ENCODE assay signal across 17 cellular contexts in the genomic region with DNA sequence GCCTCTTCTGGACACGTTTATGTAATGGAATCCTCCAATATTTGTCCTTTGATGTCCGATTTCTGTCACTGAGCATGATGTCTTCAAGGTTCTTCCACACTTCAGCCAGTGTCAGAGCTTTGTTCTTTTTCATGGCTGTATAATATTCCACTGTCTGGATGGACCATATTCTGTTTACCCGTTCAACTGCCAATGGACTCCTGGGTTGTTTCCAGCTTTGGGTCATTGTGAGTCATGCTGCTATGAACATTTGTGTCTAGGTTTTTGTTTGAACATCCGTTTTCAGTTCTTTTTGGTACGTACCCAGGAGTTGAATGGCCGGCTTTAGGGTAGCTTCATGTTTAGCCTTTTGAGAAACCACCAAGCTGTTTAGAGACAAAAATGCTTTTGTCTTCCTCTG.
"Had no signal": no experiment of that assay in that cellular context is flagged by ENCODE, and none has a peak within 500 bp of the region (broad histone marks: within the 10 kb centered on the region; RNA-seq: fewer than 3 reads in every experiment).

No MANE protein-coding gene starts in this region.

- H3K4me1 ChIP-seq: body of pancreas, lower lobe of right lung had no signal

- FAIRE-seq: keratinocyte had no signal

- H3K4me3 ChIP-seq: body of pancreas, lower lobe of right lung had no signal

- H3K27me3 Mint-ChIP-seq: activated B cell treated with CpG ODN at 0.5 μM for 24 hours; activated CD4-positive, alpha-beta T cell treated with anti-CD3 and anti-CD28 coated beads, Interleukin-2, amount 10 ng/mL, durations not matched to agents 24 days and 14 days; natural killer cell treated with Interleukin-12 subunit alpha and Interleukin-12 subunit beta and Interleukin-15 and Interleukin-18, amount 100 ng/mL, for 72 hours had no signal

- H3K27ac Mint-ChIP-seq: activated B cell treated with CpG ODN at 0.5 μM for 24 hours; activated CD4-positive, alpha-beta T cell treated with anti-CD3 and anti-CD28 coated beads, Interleukin-2, amount 10 ng/mL, durations not matched to agents 24 days and 14 days; activated naive CD8-positive, alpha-beta T cell; natural killer cell treated with Interleukin-12 subunit alpha and Interleukin-12 subunit beta and Interleukin-15 and Interleukin-18, amount 100 ng/mL, for 72 hours had no signal

- DNase-seq: activated B cell treated with CpG ODN at 0.5 μM for 24 hours; activated CD4-positive, alpha-beta T cell treated with anti-CD3 and anti-CD28 coated beads, Interleukin-2, amount 10 ng/mL, durations not matched to agents 24 days and 14 days; activated CD8-positive, alpha-beta memory T cell treated with anti-CD3 and anti-CD28 coated beads for 24 hours; activated CD8-positive, alpha-beta memory T cell treated with anti-CD3 and anti-CD28 coated beads, Interleukin-2, amount 50 U/mL, for 48 hours; activated gamma-delta T cell; activated T-cell treated with anti-CD3 and anti-CD28 coated beads, Interleukin-2, amount 50 U/mL, for 48 hours; body of pancreas; hypothalamus; lower lobe of right lung; nucleus accumbens; posterior cingulate gyrus; stimulated activated naive CD4-positive, alpha-beta T cell; T-helper 9 cell had no signal

- H3K36me3 Mint-ChIP-seq: activated naive CD8-positive, alpha-beta T cell had no signal

- H3K4me3 Mint-ChIP-seq: activated B cell treated with CpG ODN at 0.5 μM for 24 hours; activated CD4-positive, alpha-beta T cell treated with anti-CD3 and anti-CD28 coated beads, Interleukin-2, amount 10 ng/mL, durations not matched to agents 24 days and 14 days; activated naive CD8-positive, alpha-beta T cell; natural killer cell treated with Interleukin-12 subunit alpha and Interleukin-12 subunit beta and Interleukin-15 and Interleukin-18, amount 100 ng/mL, for 72 hours had no signal

- H3K36me3 ChIP-seq: lower lobe of right lung had no signal

- H3K4me1 Mint-ChIP-seq: activated B cell treated with CpG ODN at 0.5 μM for 24 hours; activated CD4-positive, alpha-beta T cell treated with anti-CD3 and anti-CD28 coated beads, Interleukin-2, amount 10 ng/mL, durations not matched to agents 24 days and 14 days had no signal

- ATAC-seq: body of pancreas; lower lobe of right lung; natural killer cell treated with Interleukin-12 subunit alpha and Interleukin-12 subunit beta and Interleukin-15 and Interleukin-18, amount 100 ng/mL, for 72 hours had no signal

- H3K9me3 ChIP-seq: body of pancreas had no signal

- H3K27ac ChIP-seq: body of pancreas, epithelial cell of prostate, lower lobe of right lung had no signal

- H3K27me3 ChIP-seq: body of pancreas had no signal
